1 cellular context compared by ENCODE assay signal in the genomic region with DNA sequence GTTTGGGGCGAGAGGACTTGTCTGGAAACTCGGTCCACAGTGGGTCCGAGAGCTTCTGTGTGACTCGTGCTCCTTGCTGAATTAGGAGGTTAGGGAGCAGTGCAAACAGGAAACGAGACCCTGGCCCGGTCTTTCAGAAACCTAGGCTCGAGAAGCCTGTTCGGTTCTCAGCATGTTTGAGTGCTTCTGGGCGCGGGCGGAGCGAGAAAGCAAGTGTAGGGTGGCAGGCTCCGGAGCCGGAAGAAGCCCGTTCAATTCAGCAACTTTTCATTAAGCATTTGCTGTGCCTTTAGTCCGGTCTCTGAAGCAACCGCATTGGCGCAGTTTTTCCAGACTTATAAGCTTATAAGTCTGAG.
TF ChIP-seq lines count a peak whose summit lies in the region.

No MANE protein-coding gene starts in this region.

TF ChIP-seq in H1, 55 proteins besides CTCF, POLR2A, EP300 and RAD21:
- TF ChIP-seq KDM4A (IDR thresholded peaks at IDR 0.05; ENCODE audit: low read depth, low read length, severe bottlenecking) (peak; percentile 44), MAFK (IDR thresholded peaks at IDR 0.05; ENCODE audit: low read depth, low read length) (no peak)
